Comparison of ENCODE assay signal across 15 cellular contexts in the genomic region with DNA sequence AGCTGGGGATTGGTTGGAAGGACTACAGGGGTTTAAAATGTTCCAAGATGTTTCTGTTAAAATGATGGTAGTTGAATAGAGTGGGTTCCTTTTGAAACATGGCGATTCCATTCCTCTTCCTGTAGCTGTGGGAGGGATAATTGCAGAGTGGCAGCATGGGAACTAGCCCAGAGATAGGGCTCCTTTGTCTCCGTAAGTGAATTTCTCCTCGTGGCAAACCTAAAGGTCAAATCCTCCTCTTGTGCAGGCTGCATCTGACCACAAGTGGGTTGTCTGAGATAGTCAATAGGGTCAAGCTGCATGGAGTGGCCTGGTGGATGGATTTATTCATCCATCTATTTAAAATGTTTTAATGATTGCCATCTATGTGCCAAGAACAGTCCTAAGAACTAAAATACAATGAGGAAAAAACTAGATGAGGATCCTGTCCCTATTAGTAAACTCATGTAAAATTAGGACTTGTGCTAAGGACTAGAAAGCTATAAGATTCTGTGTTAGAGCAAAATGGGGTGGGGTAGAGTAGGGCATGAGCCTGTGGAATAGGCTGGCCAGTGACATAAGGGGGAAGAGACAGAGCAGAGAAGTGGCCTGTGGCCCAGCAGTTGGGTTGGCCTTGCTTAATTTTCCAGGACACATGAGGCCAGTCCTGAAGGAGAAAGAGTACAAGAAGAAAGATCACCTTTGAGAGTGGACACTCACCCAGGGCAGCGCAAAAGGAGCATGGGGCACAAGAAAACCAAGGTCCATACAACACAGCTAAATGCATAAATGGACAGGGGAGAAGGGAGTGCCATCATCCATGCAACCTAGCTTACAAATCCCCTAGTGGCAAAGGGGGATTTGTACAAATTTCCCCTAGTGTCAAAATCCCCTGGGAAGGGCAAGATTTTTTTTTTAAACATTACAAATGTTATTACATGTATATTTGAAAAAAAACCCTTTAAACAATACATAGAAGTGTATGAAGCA.
DNase-seq lines count a peak whose midpoint lies in the region; ATAC-seq and TF ChIP-seq lines count a peak whose summit lies in the region.
"Had no signal": no experiment of that assay in that cellular context is flagged by ENCODE, and none has a peak within 500 bp of the region (broad histone marks: within the 10 kb centered on the region; RNA-seq: fewer than 3 reads in every experiment).

No MANE protein-coding gene starts in this region.

- H4K91ac ChIP-seq in neuronal stem cell (ENCODE audit: low read depth, low read length, poor library complexity), result no peak overlapping the region

- H2BK120ac ChIP-seq in neuronal stem cell (ENCODE audit: low read depth, low read length), result no peak overlapping the region

- H3K79me1 ChIP-seq in neuronal stem cell (ENCODE audit: low read depth, low read length), result no peaks in the 10 kb centered on the region

- no peaks in the 10 kb centered on the region for H3K27me3 Mint-ChIP-seq in activated T-helper 1 cell treated with anti-CD3 and anti-CD28 coated beads, Interleukin-12 subunit alpha, Interleukin-12 subunit beta, Interleukin-2, Interleukin-4 antibody, amounts not matched to agents 30 ng/mL and 10 ng/mL and 1 ng/mL, durations not matched to agents 14 hours and 24 hours and 36 hours (ENCODE audit: insufficient read depth)

- H3K14ac ChIP-seq in neuronal stem cell (ENCODE audit: low read length), result no peak overlapping the region

- H3K9me3 ChIP-seq in neuronal stem cell (replicated peaks in 1 of 2; ENCODE audit: control insufficient read depth in 2 of 2, insufficient read depth in 1 of 2, low read depth in 1 of 2, low read length in 2 of 2), result no peaks in the 10 kb centered on the region

- no peak overlapping the region for H3K4me3 ChIP-seq in neuronal stem cell (ENCODE audit: low read length in 2 of 2)
- H3K4me3 ChIP-seq: PC-9 had no signal

- WGBS in neuronal stem cell (ENCODE audit: extremely low coverage in 2 of 2, insufficient read length in 2 of 2, insufficient replicate concordance in 1 of 2), 2 donors, result no CpG with 5 or more reads among the region's 4 CpGs

- no peak overlapping the region for H3K18ac ChIP-seq in neuronal stem cell (ENCODE audit: low read length)

- no peaks in the 10 kb centered on the region for H3K27me3 ChIP-seq in neuronal stem cell (ENCODE audit: control insufficient read depth in 3 of 3, insufficient read depth in 3 of 3, low read depth in 1 of 3, low read length in 3 of 3)

- H3K27ac Mint-ChIP-seq in activated T-helper 1 cell treated with anti-CD3 and anti-CD28 coated beads, Interleukin-12 subunit alpha, Interleukin-12 subunit beta, Interleukin-2, Interleukin-4 antibody, amounts not matched to agents 30 ng/mL and 10 ng/mL and 1 ng/mL, durations not matched to agents 14 hours and 24 hours and 36 hours, result peak overlapping the region; percentile 35
- H3K27ac Mint-ChIP-seq: IgD-negative memory B cell had no signal

- no peaks in the 10 kb centered on the region for H3K36me3 ChIP-seq in neuronal stem cell (replicated peaks in 1 of 2; ENCODE audit: control insufficient read depth in 2 of 2, insufficient read depth in 2 of 2, low read length in 2 of 2)

- no peak overlapping the region for H3K4me3 Mint-ChIP-seq in activated T-helper 1 cell treated with anti-CD3 and anti-CD28 coated beads, Interleukin-12 subunit alpha, Interleukin-12 subunit beta, Interleukin-2, Interleukin-4 antibody, amounts not matched to agents 30 ng/mL and 10 ng/mL and 1 ng/mL, durations not matched to agents 14 hours and 24 hours and 36 hours

- H2BK12ac ChIP-seq in neuronal stem cell (ENCODE audit: low read length), result no peak overlapping the region

- no peak overlapping the region for H3K27ac ChIP-seq in neuronal stem cell (replicated peaks; ENCODE audit: low read length)
- H3K27ac ChIP-seq: PC-9 had no signal

- H4K8ac ChIP-seq in neuronal stem cell (ENCODE audit: low read depth, low read length), result no peak overlapping the region

- no peak overlapping the region for H3K4me2 ChIP-seq in neuronal stem cell (ENCODE audit: insufficient read depth, low read length, poor library complexity, severe bottlenecking)
- H3K4me2 ChIP-seq: PC-9 had no signal

- TF ChIP-seq CTCF in GM10266 (IDR thresholded peaks at IDR 0.05; ENCODE audit: control insufficient read depth, insufficient read depth, low read depth, missing control alignments), result no peak
- TF ChIP-seq CTCF in GM20000 (IDR thresholded peaks at IDR 0.05; ENCODE audit: extremely low read depth, missing control alignments), result no peak

- intact Hi-C loops in activated T-helper 1 cell treated with anti-CD3 and anti-CD28 coated beads, Interleukin-12 subunit alpha, Interleukin-12 subunit beta, Interleukin-2, Interleukin-4 antibody, amounts not matched to agents 30 ng/mL and 10 ng/mL and 1 ng/mL, durations not matched to agents 14 hours and 24 hours and 36 hours (cut with micrococcal nuclease), result no loop called here

- no peak overlapping the region for H3K9ac ChIP-seq in neuronal stem cell (ENCODE audit: low read depth, low read length, poor library complexity)

- H3K4me1 Mint-ChIP-seq in activated T-helper 1 cell treated with anti-CD3 and anti-CD28 coated beads, Interleukin-12 subunit alpha, Interleukin-12 subunit beta, Interleukin-2, Interleukin-4 antibody, amounts not matched to agents 30 ng/mL and 10 ng/mL and 1 ng/mL, durations not matched to agents 14 hours and 24 hours and 36 hours (ENCODE audit: low read depth), result peaks cover 35% of the 10 kb centered on the region

- H2AFZ ChIP-seq in neuronal stem cell (ENCODE audit: low read length), result peak overlapping the region; percentile 64
- H2AFZ ChIP-seq: PC-9 had no signal

- peak; percentile 31 for DNase-seq in GM10266 (ENCODE audit: extremely low spot score)
- DNase-seq in GM20000 (ENCODE audit: low spot score), result peak; percentile 28
- no peak for DNase-seq in activated T-helper 1 cell treated with anti-CD3 and anti-CD28 coated beads, Interleukin-12 subunit alpha, Interleukin-12 subunit beta, Interleukin-2, Interleukin-4 antibody, amounts not matched to agents 30 ng/mL and 10 ng/mL and 1 ng/mL, durations not matched to agents 14 hours and 24 hours and 36 hours (ENCODE audit: low spot score)
- no peak for DNase-seq in neuronal stem cell (ENCODE audit: low spot score)
- no peak for DNase-seq in HT-29 (ENCODE audit: low spot score)
- DNase-seq: AML-193, DMS53, NCI-H1436, NCI-H2081, NCI-H69, PC-9, Right ventricle myocardium superior had no signal

- ATAC-seq in GM19328 (IDR thresholded peaks at IDR 0.05; ENCODE audit: unreplicated experiment), result no peak
- no peak for ATAC-seq in HG03354 (IDR thresholded peaks at IDR 0.05; ENCODE audit: poor library complexity, severe bottlenecking, unreplicated experiment)

- H3K23ac ChIP-seq in neuronal stem cell (ENCODE audit: low read depth, low read length, poor library complexity), result no peak overlapping the region

- peaks cover 0 to 6% of the 10 kb centered on the region in 2 donors for H3K4me1 ChIP-seq in neuronal stem cell (ENCODE audit: control insufficient read depth in 2 of 2, insufficient read depth in 1 of 2, low read depth in 1 of 2, low read length in 2 of 2)

- H3K9me3 Mint-ChIP-seq in activated T-helper 1 cell treated with anti-CD3 and anti-CD28 coated beads, Interleukin-12 subunit alpha, Interleukin-12 subunit beta, Interleukin-2, Interleukin-4 antibody, amounts not matched to agents 30 ng/mL and 10 ng/mL and 1 ng/mL, durations not matched to agents 14 hours and 24 hours and 36 hours, result peaks cover 29% of the 10 kb centered on the region

- H2BK5ac ChIP-seq in neuronal stem cell (ENCODE audit: low read length), result no peak overlapping the region

- peaks cover 13% of the 10 kb centered on the region for H3K36me3 Mint-ChIP-seq in activated T-helper 1 cell treated with anti-CD3 and anti-CD28 coated beads, Interleukin-12 subunit alpha, Interleukin-12 subunit beta, Interleukin-2, Interleukin-4 antibody, amounts not matched to agents 30 ng/mL and 10 ng/mL and 1 ng/mL, durations not matched to agents 14 hours and 24 hours and 36 hours (ENCODE audit: low read depth)
- H3K36me3 Mint-ChIP-seq: IgD-negative memory B cell had no signal

- no peak overlapping the region for H2BK15ac ChIP-seq in neuronal stem cell (ENCODE audit: low read length)

- no peak overlapping the region for H3K4ac ChIP-seq in neuronal stem cell (ENCODE audit: low read length)

- H2AK5ac ChIP-seq in neuronal stem cell (ENCODE audit: low read depth, low read length), result no peak overlapping the region

Comparison
In these comparisons a context has a peak if more than half of its experiments do, and no peak if none do; other contexts are left out.
1. DNase-seq: peak in GM10266 (single experiment) and GM20000 (single experiment); none in activated T-helper 1 cell treated with anti-CD3 and anti-CD28 coated beads, Interleukin-12 subunit alpha, Interleukin-12 subunit beta, Interleukin-2, Interleukin-4 antibody, amounts not matched to agents 30 ng/mL and 10 ng/mL and 1 ng/mL, durations not matched to agents 14 hours and 24 hours and 36 hours (single experiment), neuronal stem cell (single experiment) and HT-29 (single experiment).